ENCODE assay signal across 8 cellular contexts in the genomic region with DNA sequence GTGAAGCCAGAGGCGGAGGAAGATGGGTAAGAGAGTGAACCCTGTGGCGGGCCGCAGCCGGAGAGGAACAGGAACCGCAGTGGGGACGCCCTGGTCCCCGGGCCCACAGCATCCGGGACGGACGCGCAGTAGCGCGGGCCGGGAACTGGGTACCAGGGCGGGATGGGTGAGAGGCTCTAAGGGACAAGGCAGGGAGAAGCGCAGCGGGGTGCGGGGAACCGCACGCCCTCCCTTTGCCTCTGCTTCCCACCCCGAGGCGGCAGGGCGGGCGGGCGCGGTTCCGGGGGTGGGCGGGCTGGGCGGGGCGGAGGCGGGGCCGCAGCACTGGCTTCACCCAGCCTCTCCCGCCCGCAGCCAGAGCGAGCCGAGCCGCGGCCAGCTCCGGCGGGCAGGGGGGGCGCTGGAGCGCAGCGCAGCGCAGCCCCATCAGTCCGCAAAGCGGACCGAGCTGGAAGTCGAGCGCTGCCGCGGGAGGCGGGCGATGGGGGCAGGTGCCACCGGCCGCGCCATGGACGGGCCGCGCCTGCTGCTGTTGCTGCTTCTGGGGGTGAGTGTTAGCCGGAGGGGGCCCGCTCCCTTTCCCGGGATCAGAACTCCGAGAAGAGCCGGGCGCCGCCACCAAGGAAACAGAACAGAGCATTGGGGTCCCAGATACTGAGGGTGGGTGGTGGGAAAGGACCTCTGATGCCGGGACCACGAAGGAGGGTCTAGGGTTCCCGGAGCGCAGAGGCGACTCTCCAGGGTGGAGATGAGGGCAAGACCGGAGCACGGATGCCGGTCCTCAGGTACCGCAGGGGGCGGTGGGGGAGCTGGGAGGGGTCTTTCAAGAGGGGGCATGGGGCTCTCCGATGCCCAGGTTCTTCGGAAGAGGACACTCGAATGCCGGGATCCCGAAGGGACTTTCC. TPM values are rescaled to one million over a fixed set of nuclear protein-coding genes. Genes with fewer than 3 reads are reported as not detected.
A peak's percentile ranks its signal among the peaks of the same experiment; 100 is the strongest.
DNase-seq lines count a peak whose midpoint lies in the region; TF ChIP-seq lines count a peak whose summit lies in the region.

A gene with protein sequence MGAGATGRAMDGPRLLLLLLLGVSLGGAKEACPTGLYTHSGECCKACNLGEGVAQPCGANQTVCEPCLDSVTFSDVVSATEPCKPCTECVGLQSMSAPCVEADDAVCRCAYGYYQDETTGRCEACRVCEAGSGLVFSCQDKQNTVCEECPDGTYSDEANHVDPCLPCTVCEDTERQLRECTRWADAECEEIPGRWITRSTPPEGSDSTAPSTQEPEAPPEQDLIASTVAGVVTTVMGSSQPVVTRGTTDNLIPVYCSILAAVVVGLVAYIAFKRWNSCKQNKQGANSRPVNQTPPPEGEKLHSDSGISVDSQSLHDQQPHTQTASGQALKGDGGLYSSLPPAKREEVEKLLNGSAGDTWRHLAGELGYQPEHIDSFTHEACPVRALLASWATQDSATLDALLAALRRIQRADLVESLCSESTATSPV (plus strand): TSS at position 357 of the 905 bp plus-strand sequence. CDS start 125 bp downstream, at position 482.

- H3K9me3 ChIP-seq in mucosa of rectum (ENCODE audit: control insufficient read depth in 2 of 2, low read length in 2 of 2) (no peaks in the 10 kb centered on the region), stomach (no peaks in the 10 kb centered on the region)

- peaks cover 17 to 22% of the 10 kb centered on the region in 2 donors for H3K4me1 ChIP-seq in mucosa of rectum (ENCODE audit: control insufficient read depth in 2 of 2, insufficient read depth in 2 of 2, low read length in 2 of 2)
- H3K4me1 ChIP-seq in stomach: peaks cover 30 to 39% (median 38%) of the 10 kb centered on the region in 4 donors

- TF ChIP-seq EP300 in stomach (IDR thresholded peaks at IDR 0.05): no peak

- no peak for TF ChIP-seq POLR2A in stomach (IDR thresholded peaks at IDR 0.05)

- H3K4me3 ChIP-seq in epithelial cell of esophagus (ENCODE audit: low read length) (peak within 1 kb of the TSS; percentile 22), mucosa of rectum (ENCODE audit: low read length in 2 of 2) (peak within 1 kb of the TSS; percentile 33 to 52), stomach (peak within 1 kb of the TSS; percentile 48 to 59 (median 54))

- H3K36me3 ChIP-seq in mucosa of rectum (ENCODE audit: control insufficient read depth in 2 of 2, insufficient read depth in 2 of 2, low read length in 2 of 2): no peaks in the 10 kb centered on the region
- no peaks in the 10 kb centered on the region for H3K36me3 ChIP-seq in stomach

- WGBS in stomach, 5 donors: 0 to 2% (median 1%) methylated on average over 54 to 81 of the region's 81 CpGs

- no peak within 1 kb of the TSS for H3K9ac ChIP-seq in mucosa of rectum (ENCODE audit: low read depth in 1 of 2, low read length in 2 of 2)

- H3K27me3 ChIP-seq in mucosa of rectum (ENCODE audit: control insufficient read depth in 2 of 2, insufficient read depth in 2 of 2, low read length in 2 of 2) (peaks cover 34 to 49% of the 10 kb centered on the region in 2 donors), stomach (peaks cover 0 to 85% (median 57%) of the 10 kb centered on the region in 3 donors)

- H3K27ac ChIP-seq in mucosa of rectum (ENCODE audit: low read depth in 2 of 2, low read length in 2 of 2): no peak within 1 kb of the TSS
- peak within 1 kb of the TSS in 2 of 5 donors; percentile 17 to 76 for H3K27ac ChIP-seq in stomach

- no peak for TF ChIP-seq CTCF in epithelial cell of esophagus (IDR thresholded peaks at IDR 0.05; ENCODE audit: insufficient read depth, low read depth, low read length, missing control alignments)
- TF ChIP-seq CTCF in stomach (IDR thresholded peaks at IDR 0.05): no peak

- DNase-seq in Ammon's horn (ENCODE audit: low spot score) (peak; percentile 75), GM19238 (ENCODE audit: insufficient read length, low spot score) (peak; percentile 81), NCI-H2227 treated with DMSO at 0.1 percent for 48 hours (lab: John Stamatoyannopoulos, UW) (peak; percentile 71), epithelial cell of esophagus (ENCODE audit: low read depth) (peak; percentile 34), stomach (no peak), GOT3 (lab: John Stamatoyannopoulos, UW) (no peak)
- DNase-seq in activated CD8-positive, alpha-beta memory T cell treated with anti-CD3 and anti-CD28 coated beads for 4 hours (ENCODE audit: low read depth in 2 of 2): peak; percentile 19 to 20

- intact Hi-C loops in stomach (cut with DNase I; ENCODE audit: low total_unique reads): loop anchor here (5.0 kb wide), 1 partner anchor 62 kb away; no protein-coding TSS in a partner anchor

RNA-seq across cellular contexts. Expression of the gene that starts here (rescaled TPM):
- total RNA-seq in stomach: 1 to 10 TPM in 4 of 5 donors, not detected in 1; 1.9 to 6.6 (median 4.3) TPM
- polyA plus RNA-seq in stomach: 1 to 10 TPM; 1.1 to 4.0 (median 1.5) TPM

Comparison
In these comparisons a context has a peak if more than half of its experiments do, and no peak if none do; other contexts are left out.
1. DNase-seq: peak in Ammon's horn (single experiment), GM19238 (single experiment), NCI-H2227 treated with DMSO at 0.1 percent for 48 hours (single experiment), activated CD8-positive, alpha-beta memory T cell treated with anti-CD3 and anti-CD28 coated beads for 4 hours (2 of 2) and epithelial cell of esophagus (single experiment); none in stomach (single experiment) and GOT3 (single experiment).
2. Peak in every context shown above with its lines, with median percentiles within 50 percentile points of each other: H3K4me3 ChIP-seq.